In genomic region chr3:46882377-46883015, GRCh38 we compare ENCODE assay signal across 8 cellular contexts. TPM values are rescaled to one million over a fixed set of nuclear protein-coding genes. Genes with fewer than 3 reads are reported as not detected.
A peak's percentile ranks its signal among the peaks of the same experiment; 100 is the strongest.
DNase-seq lines count a peak whose midpoint lies in the region; ATAC-seq and TF ChIP-seq lines count a peak whose summit lies in the region.

No MANE protein-coding gene starts in this region.

- H3K27me3 ChIP-seq in dorsolateral prefrontal cortex (peaks cover 0 to 21% (median 5%) of the 10 kb centered on the region in 45 donors), aorta (ENCODE audit: control insufficient read depth in 1 of 2, insufficient read depth in 2 of 2, low read length in 1 of 2) (no peaks in the 10 kb centered on the region)

- no peaks in the 10 kb centered on the region for H3K36me3 ChIP-seq in aorta (ENCODE audit: control insufficient read depth in 1 of 2, insufficient read depth in 2 of 2, low read length in 1 of 2)

- peak; percentile 56 for ATAC-seq in aorta (ENCODE audit: low FRiP score)
- no peak for ATAC-seq in GM18511 (IDR thresholded peaks at IDR 0.05; ENCODE audit: unreplicated experiment)
- ATAC-seq in HG02571 (IDR thresholded peaks at IDR 0.05; ENCODE audit: unreplicated experiment), result no peak
- ATAC-seq in GM21423 (IDR thresholded peaks at IDR 0.05; ENCODE audit: unreplicated experiment), result no peak

- peaks cover 46% of the 10 kb centered on the region for H3K4me1 Mint-ChIP-seq in mesothelial cell of epicardium

- peak overlapping the region in 33 of 59 donors; percentile 1 to 75 (median 49) for H3K27ac ChIP-seq in dorsolateral prefrontal cortex
- peak overlapping the region in 1 of 2 donors; percentile 32 for H3K27ac ChIP-seq in aorta (ENCODE audit: low read depth in 1 of 2, low read length in 2 of 2)

- 0 to 1% methylated on average over 46 to 67 of the region's 67 CpGs for WGBS in aorta, 2 donors

- H3K9me3 ChIP-seq in aorta (ENCODE audit: control insufficient read depth, low read length), result no peaks in the 10 kb centered on the region

- peaks cover 49% of the 10 kb centered on the region for H3K27me3 Mint-ChIP-seq in mesothelial cell of epicardium (ENCODE audit: low read depth)

- H3K4me3 ChIP-seq in dorsolateral prefrontal cortex (peak overlapping the region; percentile 40 to 78 (median 60)), aorta (ENCODE audit: low read length in 2 of 2) (peak overlapping the region; percentile 57 to 66)

- no peaks in the 10 kb centered on the region for H3K4me1 ChIP-seq in aorta (ENCODE audit: control insufficient read depth in 1 of 2, insufficient read depth in 2 of 2, low read length in 2 of 2)

- DNase-seq in COLO668 (lab: John Stamatoyannopoulos, UW; ENCODE audit: unreplicated experiment) (peak; percentile 3), NCI-H69 (lab: John Stamatoyannopoulos, UW) (peak; percentile 26), dorsolateral prefrontal cortex (no peak), mesothelial cell of epicardium (ENCODE audit: low spot score in 2 of 2, unreplicated experiment in 2 of 2) (peak in 1 of 2 experiments; percentile 58), aorta (peak in 1 of 2 donors; percentile 82)

- peak overlapping the region; percentile 75 for H3K27ac Mint-ChIP-seq in mesothelial cell of epicardium

- TF ChIP-seq CTCF in dorsolateral prefrontal cortex (IDR thresholded peaks at IDR 0.05 in 54 of 56, conservative IDR thresholded peaks at IDR 0.05 in 2 of 56; ENCODE audit: low read depth in 1 of 56, partially characterized antibody in 56 of 56) (no peak), mesothelial cell of epicardium (IDR thresholded peaks at IDR 0.05; ENCODE audit: unreplicated experiment) (no peak)

- intact Hi-C loops in dorsolateral prefrontal cortex (cut with DNase I) (no loop called here), aorta (cut with DNase I) (no loop called here)

- no peaks in the 10 kb centered on the region for H3K9me3 Mint-ChIP-seq in mesothelial cell of epicardium

- no peaks in the 10 kb centered on the region for H3K36me3 Mint-ChIP-seq in mesothelial cell of epicardium

- peak overlapping the region; percentile 79 for H3K4me3 Mint-ChIP-seq in mesothelial cell of epicardium

RNA-seq across cellular contexts. Expression of gene PTH1R, which starts 5.0 kb away (rescaled TPM):
- total RNA-seq in dorsolateral prefrontal cortex (10 to 100 TPM in 115 of 120 experiments, 1 to 10 TPM in 5; 7.9 to 65.0 (median 17.4) TPM), mesothelial cell of epicardium (34.3 to 38.0 TPM (median 36.4 TPM) in 3 replicates), aorta (1 to 10 TPM; 6.6 to 6.7 TPM)
- 10 to 100 TPM in 1 of 2 donors, 1 to 10 TPM in 1; 8.4 to 38.6 TPM for polyA plus RNA-seq in aorta

RNA-seq across cellular contexts. Expression of gene MYL3, which starts 19.3 kb away (rescaled TPM):
- total RNA-seq in dorsolateral prefrontal cortex, result 10 to 100 TPM in 3 of 120 experiments, 1 to 10 TPM in 117; 1.2 to 13.0 (median 4.9) TPM
- total RNA-seq in mesothelial cell of epicardium, result 5.2 to 6.8 TPM (median 5.3 TPM) in 3 replicates
- 1 to 10 TPM; 1.8 to 3.0 TPM for total RNA-seq in aorta
- 10 to 100 TPM in 1 of 2 donors, 1 to 10 TPM in 1; 2.6 to 14.3 TPM for polyA plus RNA-seq in aorta

Comparison
In these comparisons a context has a peak if more than half of its experiments do, and no peak if none do; other contexts are left out.
1. DNase-seq: peak in COLO668 (single experiment) and NCI-H69 (single experiment); none in dorsolateral prefrontal cortex (0 of 10).